In the genomic region with DNA sequence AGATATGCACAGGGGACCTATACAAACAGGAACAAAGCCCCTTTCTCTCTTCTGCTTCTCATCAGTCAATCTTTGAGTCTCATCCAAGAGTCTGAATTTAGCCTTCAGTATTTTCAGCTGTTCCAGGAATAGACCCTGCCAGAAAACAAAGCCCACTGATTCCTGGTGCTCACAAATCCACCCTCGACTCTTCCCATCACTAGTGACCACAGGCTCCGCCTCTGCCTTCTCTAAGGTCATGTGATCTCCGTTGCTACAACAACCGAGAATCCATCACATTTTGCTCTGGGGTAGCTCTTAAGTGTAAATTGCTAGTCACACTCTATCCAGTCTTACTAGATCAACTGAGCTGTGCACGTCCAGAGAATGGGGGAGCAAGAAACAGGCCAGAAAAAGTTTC, we compare ENCODE assay signal across 2 cellular contexts.
A peak's percentile ranks its signal among the peaks of the same experiment; 100 is the strongest.
TF ChIP-seq lines count a peak whose summit lies in the region.

No MANE protein-coding gene starts in this region.

TF ChIP-seq in GM23338, 12 proteins besides CTCF, POLR2A, EP300 and RAD21 (continued from another document):
- TF ChIP-seq, protein P1, sequence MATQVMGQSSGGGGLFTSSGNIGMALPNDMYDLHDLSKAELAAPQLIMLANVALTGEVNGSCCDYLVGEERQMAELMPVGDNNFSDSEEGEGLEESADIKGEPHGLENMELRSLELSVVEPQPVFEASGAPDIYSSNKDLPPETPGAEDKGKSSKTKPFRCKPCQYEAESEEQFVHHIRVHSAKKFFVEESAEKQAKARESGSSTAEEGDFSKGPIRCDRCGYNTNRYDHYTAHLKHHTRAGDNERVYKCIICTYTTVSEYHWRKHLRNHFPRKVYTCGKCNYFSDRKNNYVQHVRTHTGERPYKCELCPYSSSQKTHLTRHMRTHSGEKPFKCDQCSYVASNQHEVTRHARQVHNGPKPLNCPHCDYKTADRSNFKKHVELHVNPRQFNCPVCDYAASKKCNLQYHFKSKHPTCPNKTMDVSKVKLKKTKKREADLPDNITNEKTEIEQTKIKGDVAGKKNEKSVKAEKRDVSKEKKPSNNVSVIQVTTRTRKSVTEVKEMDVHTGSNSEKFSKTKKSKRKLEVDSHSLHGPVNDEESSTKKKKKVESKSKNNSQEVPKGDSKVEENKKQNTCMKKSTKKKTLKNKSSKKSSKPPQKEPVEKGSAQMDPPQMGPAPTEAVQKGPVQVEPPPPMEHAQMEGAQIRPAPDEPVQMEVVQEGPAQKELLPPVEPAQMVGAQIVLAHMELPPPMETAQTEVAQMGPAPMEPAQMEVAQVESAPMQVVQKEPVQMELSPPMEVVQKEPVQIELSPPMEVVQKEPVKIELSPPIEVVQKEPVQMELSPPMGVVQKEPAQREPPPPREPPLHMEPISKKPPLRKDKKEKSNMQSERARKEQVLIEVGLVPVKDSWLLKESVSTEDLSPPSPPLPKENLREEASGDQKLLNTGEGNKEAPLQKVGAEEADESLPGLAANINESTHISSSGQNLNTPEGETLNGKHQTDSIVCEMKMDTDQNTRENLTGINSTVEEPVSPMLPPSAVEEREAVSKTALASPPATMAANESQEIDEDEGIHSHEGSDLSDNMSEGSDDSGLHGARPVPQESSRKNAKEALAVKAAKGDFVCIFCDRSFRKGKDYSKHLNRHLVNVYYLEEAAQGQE (IDR thresholded peaks at IDR 0.05; ENCODE audit: unreplicated experiment): no peak
- TF ChIP-seq, protein P2, sequence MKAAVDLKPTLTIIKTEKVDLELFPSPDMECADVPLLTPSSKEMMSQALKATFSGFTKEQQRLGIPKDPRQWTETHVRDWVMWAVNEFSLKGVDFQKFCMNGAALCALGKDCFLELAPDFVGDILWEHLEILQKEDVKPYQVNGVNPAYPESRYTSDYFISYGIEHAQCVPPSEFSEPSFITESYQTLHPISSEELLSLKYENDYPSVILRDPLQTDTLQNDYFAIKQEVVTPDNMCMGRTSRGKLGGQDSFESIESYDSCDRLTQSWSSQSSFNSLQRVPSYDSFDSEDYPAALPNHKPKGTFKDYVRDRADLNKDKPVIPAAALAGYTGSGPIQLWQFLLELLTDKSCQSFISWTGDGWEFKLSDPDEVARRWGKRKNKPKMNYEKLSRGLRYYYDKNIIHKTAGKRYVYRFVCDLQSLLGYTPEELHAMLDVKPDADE (IDR thresholded peaks at IDR 0.05): no peak
- TF ChIP-seq, protein P3, sequence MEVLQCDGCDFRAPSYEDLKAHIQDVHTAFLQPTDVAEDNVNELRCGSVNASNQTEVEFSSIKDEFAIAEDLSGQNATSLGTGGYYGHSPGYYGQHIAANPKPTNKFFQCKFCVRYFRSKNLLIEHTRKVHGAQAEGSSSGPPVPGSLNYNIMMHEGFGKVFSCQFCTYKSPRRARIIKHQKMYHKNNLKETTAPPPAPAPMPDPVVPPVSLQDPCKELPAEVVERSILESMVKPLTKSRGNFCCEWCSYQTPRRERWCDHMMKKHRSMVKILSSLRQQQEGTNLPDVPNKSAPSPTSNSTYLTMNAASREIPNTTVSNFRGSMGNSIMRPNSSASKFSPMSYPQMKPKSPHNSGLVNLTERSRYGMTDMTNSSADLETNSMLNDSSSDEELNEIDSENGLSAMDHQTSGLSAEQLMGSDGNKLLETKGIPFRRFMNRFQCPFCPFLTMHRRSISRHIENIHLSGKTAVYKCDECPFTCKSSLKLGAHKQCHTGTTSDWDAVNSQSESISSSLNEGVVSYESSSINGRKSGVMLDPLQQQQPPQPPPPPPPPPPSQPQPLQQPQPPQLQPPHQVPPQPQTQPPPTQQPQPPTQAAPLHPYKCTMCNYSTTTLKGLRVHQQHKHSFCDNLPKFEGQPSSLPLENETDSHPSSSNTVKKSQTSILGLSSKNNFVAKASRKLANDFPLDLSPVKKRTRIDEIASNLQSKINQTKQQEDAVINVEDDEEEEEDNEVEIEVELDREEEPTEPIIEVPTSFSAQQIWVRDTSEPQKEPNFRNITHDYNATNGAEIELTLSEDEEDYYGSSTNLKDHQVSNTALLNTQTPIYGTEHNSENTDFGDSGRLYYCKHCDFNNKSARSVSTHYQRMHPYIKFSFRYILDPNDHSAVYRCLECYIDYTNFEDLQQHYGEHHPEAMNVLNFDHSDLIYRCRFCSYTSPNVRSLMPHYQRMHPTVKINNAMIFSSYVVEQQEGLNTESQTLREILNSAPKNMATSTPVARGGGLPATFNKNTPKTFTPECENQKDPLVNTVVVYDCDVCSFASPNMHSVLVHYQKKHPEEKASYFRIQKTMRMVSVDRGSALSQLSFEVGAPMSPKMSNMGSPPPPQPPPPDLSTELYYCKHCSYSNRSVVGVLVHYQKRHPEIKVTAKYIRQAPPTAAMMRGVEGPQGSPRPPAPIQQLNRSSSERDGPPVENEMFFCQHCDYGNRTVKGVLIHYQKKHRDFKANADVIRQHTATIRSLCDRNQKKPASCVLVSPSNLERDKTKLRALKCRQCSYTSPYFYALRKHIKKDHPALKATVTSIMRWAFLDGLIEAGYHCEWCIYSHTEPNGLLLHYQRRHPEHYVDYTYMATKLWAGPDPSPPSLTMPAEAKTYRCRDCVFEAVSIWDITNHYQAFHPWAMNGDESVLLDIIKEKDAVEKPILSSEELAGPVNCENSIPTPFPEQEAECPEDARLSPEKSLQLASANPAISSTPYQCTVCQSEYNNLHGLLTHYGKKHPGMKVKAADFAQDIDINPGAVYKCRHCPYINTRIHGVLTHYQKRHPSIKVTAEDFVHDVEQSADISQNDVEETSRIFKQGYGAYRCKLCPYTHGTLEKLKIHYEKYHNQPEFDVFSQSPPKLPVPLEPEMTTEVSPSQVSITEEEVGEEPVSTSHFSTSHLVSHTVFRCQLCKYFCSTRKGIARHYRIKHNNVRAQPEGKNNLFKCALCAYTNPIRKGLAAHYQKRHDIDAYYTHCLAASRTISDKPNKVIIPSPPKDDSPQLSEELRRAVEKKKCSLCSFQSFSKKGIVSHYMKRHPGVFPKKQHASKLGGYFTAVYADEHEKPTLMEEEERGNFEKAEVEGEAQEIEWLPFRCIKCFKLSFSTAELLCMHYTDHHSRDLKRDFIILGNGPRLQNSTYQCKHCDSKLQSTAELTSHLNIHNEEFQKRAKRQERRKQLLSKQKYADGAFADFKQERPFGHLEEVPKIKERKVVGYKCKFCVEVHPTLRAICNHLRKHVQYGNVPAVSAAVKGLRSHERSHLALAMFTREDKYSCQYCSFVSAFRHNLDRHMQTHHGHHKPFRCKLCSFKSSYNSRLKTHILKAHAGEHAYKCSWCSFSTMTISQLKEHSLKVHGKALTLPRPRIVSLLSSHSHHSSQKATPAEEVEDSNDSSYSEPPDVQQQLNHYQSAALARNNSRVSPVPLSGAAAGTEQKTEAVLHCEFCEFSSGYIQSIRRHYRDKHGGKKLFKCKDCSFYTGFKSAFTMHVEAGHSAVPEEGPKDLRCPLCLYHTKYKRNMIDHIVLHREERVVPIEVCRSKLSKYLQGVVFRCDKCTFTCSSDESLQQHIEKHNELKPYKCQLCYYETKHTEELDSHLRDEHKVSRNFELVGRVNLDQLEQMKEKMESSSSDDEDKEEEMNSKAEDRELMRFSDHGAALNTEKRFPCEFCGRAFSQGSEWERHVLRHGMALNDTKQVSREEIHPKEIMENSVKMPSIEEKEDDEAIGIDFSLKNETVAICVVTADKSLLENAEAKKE (CRISPR knock-in tag; IDR thresholded peaks at IDR 0.05): no peak
- TF ChIP-seq NANOG (IDR thresholded peaks at IDR 0.05; ENCODE audit: borderline replicate concordance): no peak
- TF ChIP-seq ZNF331 (CRISPR knock-in tag; IDR thresholded peaks at IDR 0.05; ENCODE audit: low read depth): no peak
- no peak for TF ChIP-seq ZNF114 (CRISPR knock-in tag; IDR thresholded peaks at IDR 0.05)
- TF ChIP-seq CREB1 (CRISPR knock-in tag; IDR thresholded peaks at IDR 0.05; ENCODE audit: low read depth): no peak

TF ChIP-seq in neural cell, 6 proteins besides CTCF, POLR2A, EP300 and RAD21 (continued from another document):
- TF ChIP-seq, protein P1 (IDR thresholded peaks at IDR 0.05; ENCODE audit: borderline replicate concordance): peak; percentile 73
- TF ChIP-seq TAF1 (IDR thresholded peaks at IDR 0.05; ENCODE audit: low read depth): no peak
- no peak for TF ChIP-seq EZH2 (IDR thresholded peaks at IDR 0.05; ENCODE audit: borderline replicate concordance, insufficient read depth, low read length, poor library complexity, severe bottlenecking)
- peak; percentile 69 for TF ChIP-seq POLR2AphosphoS5 (IDR thresholded peaks at IDR 0.05)
